Comparison of ENCODE assay signal across 1 cellular context in the genomic region with DNA sequence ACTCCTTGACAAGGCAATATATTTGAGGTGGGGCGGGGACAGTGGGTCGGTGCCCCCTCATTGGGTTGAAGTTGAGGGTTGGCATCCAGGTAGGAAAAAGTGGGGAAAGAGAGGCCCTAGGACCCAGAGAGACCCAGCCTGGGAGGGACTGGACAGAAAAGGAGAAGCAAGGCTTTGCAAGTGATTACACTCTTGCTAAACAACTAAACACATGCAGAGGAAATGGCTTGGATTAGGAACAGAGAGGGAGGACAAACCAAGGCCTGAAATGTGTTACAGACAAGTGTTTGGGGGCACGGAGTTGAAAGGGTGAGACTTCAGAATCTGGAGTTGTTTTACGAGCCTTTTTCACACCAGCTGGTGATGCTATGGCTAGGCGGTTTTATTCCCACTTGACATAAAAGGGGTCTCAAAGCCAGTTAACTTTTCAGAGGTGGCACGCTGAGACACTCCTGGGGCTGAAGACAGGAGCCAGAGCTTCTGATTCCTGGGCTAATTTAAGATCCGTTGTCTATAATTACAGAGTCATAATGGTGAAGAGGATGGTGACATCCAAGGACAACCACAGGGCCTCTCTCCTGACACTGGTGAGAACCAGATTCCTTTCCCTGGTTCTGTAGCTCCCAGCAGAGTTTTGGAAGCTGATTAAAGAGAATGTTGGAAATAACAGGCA.
TF ChIP-seq lines count a peak whose summit lies in the region.

No MANE protein-coding gene starts in this region.

TF ChIP-seq in K562, 482 proteins besides CTCF, POLR2A, EP300 and RAD21:
- TF ChIP-seq SP1 (CRISPR knock-in tag; IDR thresholded peaks at IDR 0.05), result no peak
- no peak for TF ChIP-seq EP400 (IDR thresholded peaks at IDR 0.05)
- no peak for TF ChIP-seq E2F3 (CRISPR knock-in tag; IDR thresholded peaks at IDR 0.05)
- TF ChIP-seq CREBBP (IDR thresholded peaks at IDR 0.05; ENCODE audit: low read depth, low read length), result no peak
- no peak for TF ChIP-seq GATAD2B (IDR thresholded peaks at IDR 0.05; ENCODE audit: borderline replicate concordance)
